Comparison of ENCODE assay signal across 1 cellular context in genomic region chr7:81478664-81479063, GRCh38.
TF ChIP-seq lines count a peak whose summit lies in the region.

No MANE protein-coding gene starts in this region.

TF ChIP-seq in HepG2, 621 proteins besides CTCF, POLR2A, EP300 and RAD21 (continued from another document):
- TF ChIP-seq NFAT5 (CRISPR knock-in tag; IDR thresholded peaks at IDR 0.05) (no peak), ZSCAN12 (CRISPR knock-in tag; IDR thresholded peaks at IDR 0.05) (no peak), ZBTB3 (CRISPR knock-in tag; IDR thresholded peaks at IDR 0.05; ENCODE audit: borderline replicate concordance, low read depth) (no peak), ZNF329 (CRISPR knock-in tag; IDR thresholded peaks at IDR 0.05; ENCODE audit: low read depth) (no peak), RXRA (CRISPR knock-in tag; IDR thresholded peaks at IDR 0.05) (no peak), CEBPZ (IDR thresholded peaks at IDR 0.05; ENCODE audit: low read length) (no peak), IKZF4 (CRISPR knock-in tag; IDR thresholded peaks at IDR 0.05; ENCODE audit: borderline replicate concordance, low read depth, not compliant biosample characterization) (no peak), FOXA3 (CRISPR knock-in tag; IDR thresholded peaks at IDR 0.05) (peak; percentile 70), ATM (IDR thresholded peaks at IDR 0.05; ENCODE audit: borderline replicate concordance) (no peak), EHMT2 (IDR thresholded peaks at IDR 0.05; ENCODE audit: borderline replicate concordance, low read depth, low read length) (no peak), FUBP1 (CRISPR knock-in tag; IDR thresholded peaks at IDR 0.05; ENCODE audit: borderline replicate concordance) (no peak), ZNF224 (CRISPR knock-in tag; IDR thresholded peaks at IDR 0.05) (no peak), ZNF292 (CRISPR knock-in tag; IDR thresholded peaks at IDR 0.05; ENCODE audit: borderline replicate concordance, low read depth) (0 out of 2 replicates have a peak, but pooled peaks have one; percentile 29), ZNF362 (CRISPR knock-in tag; IDR thresholded peaks at IDR 0.05; ENCODE audit: borderline replicate concordance) (no peak), STAT5B (CRISPR knock-in tag; IDR thresholded peaks at IDR 0.05) (no peak), ZNF788 (CRISPR knock-in tag; IDR thresholded peaks at IDR 0.05; ENCODE audit: borderline replicate concordance) (no peak), NONO (IDR thresholded peaks at IDR 0.05) (no peak), NONO (CRISPR knock-in tag; conservative IDR thresholded peaks at IDR 0.05) (no peak), MED13 (CRISPR knock-in tag; IDR thresholded peaks at IDR 0.05) (no peak), RCOR2 (CRISPR knock-in tag; IDR thresholded peaks at IDR 0.05) (no peak), ZNF577 (CRISPR knock-in tag; IDR thresholded peaks at IDR 0.05; ENCODE audit: borderline replicate concordance, low read depth) (no peak), FOXA1 (IDR thresholded peaks at IDR 0.05) (no peak), FOXA1 (CRISPR knock-in tag; IDR thresholded peaks at IDR 0.05) (peak; percentile 76), MBNL3 (CRISPR knock-in tag; conservative IDR thresholded peaks at IDR 0.05) (no peak), PTBP1 (IDR thresholded peaks at IDR 0.05; ENCODE audit: low read depth, low read length, poor library complexity, severe bottlenecking) (no peak), AKAP8 (CRISPR knock-in tag; IDR thresholded peaks at IDR 0.05) (no peak), PHF21A (CRISPR knock-in tag; IDR thresholded peaks at IDR 0.05) (no peak), ZNF576 (CRISPR knock-in tag; IDR thresholded peaks at IDR 0.05) (no peak), SRSF1 (optimal IDR thresholded peaks at IDR 0.05; ENCODE audit: low read depth, low read length) (no peak), NCOR1 (IDR thresholded peaks at IDR 0.05; ENCODE audit: borderline replicate concordance, low read length) (no peak), ZNF570 (CRISPR knock-in tag; IDR thresholded peaks at IDR 0.05; ENCODE audit: borderline replicate concordance) (no peak), NPAS2 (CRISPR knock-in tag; IDR thresholded peaks at IDR 0.05; ENCODE audit: borderline replicate concordance) (no peak), KLF16 (CRISPR knock-in tag; IDR thresholded peaks at IDR 0.05) (no peak)
- TF ChIP-seq, protein P1, sequence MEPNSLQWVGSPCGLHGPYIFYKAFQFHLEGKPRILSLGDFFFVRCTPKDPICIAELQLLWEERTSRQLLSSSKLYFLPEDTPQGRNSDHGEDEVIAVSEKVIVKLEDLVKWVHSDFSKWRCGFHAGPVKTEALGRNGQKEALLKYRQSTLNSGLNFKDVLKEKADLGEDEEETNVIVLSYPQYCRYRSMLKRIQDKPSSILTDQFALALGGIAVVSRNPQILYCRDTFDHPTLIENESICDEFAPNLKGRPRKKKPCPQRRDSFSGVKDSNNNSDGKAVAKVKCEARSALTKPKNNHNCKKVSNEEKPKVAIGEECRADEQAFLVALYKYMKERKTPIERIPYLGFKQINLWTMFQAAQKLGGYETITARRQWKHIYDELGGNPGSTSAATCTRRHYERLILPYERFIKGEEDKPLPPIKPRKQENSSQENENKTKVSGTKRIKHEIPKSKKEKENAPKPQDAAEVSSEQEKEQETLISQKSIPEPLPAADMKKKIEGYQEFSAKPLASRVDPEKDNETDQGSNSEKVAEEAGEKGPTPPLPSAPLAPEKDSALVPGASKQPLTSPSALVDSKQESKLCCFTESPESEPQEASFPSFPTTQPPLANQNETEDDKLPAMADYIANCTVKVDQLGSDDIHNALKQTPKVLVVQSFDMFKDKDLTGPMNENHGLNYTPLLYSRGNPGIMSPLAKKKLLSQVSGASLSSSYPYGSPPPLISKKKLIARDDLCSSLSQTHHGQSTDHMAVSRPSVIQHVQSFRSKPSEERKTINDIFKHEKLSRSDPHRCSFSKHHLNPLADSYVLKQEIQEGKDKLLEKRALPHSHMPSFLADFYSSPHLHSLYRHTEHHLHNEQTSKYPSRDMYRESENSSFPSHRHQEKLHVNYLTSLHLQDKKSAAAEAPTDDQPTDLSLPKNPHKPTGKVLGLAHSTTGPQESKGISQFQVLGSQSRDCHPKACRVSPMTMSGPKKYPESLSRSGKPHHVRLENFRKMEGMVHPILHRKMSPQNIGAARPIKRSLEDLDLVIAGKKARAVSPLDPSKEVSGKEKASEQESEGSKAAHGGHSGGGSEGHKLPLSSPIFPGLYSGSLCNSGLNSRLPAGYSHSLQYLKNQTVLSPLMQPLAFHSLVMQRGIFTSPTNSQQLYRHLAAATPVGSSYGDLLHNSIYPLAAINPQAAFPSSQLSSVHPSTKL (CRISPR knock-in tag; IDR thresholded peaks at IDR 0.05): 0 out of 2 replicates have a peak, but pooled peaks have one; percentile 16
- TF ChIP-seq, protein P2, sequence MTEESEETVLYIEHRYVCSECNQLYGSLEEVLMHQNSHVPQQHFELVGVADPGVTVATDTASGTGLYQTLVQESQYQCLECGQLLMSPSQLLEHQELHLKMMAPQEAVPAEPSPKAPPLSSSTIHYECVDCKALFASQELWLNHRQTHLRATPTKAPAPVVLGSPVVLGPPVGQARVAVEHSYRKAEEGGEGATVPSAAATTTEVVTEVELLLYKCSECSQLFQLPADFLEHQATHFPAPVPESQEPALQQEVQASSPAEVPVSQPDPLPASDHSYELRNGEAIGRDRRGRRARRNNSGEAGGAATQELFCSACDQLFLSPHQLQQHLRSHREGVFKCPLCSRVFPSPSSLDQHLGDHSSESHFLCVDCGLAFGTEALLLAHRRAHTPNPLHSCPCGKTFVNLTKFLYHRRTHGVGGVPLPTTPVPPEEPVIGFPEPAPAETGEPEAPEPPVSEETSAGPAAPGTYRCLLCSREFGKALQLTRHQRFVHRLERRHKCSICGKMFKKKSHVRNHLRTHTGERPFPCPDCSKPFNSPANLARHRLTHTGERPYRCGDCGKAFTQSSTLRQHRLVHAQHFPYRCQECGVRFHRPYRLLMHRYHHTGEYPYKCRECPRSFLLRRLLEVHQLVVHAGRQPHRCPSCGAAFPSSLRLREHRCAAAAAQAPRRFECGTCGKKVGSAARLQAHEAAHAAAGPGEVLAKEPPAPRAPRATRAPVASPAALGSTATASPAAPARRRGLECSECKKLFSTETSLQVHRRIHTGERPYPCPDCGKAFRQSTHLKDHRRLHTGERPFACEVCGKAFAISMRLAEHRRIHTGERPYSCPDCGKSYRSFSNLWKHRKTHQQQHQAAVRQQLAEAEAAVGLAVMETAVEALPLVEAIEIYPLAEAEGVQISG (CRISPR knock-in tag; IDR thresholded peaks at IDR 0.05): 0 out of 2 replicates have a peak, but pooled peaks have one; percentile 29
- TF ChIP-seq, protein P3, sequence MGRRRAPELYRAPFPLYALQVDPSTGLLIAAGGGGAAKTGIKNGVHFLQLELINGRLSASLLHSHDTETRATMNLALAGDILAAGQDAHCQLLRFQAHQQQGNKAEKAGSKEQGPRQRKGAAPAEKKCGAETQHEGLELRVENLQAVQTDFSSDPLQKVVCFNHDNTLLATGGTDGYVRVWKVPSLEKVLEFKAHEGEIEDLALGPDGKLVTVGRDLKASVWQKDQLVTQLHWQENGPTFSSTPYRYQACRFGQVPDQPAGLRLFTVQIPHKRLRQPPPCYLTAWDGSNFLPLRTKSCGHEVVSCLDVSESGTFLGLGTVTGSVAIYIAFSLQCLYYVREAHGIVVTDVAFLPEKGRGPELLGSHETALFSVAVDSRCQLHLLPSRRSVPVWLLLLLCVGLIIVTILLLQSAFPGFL (CRISPR knock-in tag; IDR thresholded peaks at IDR 0.05): no peak
- TF ChIP-seq, protein P4, sequence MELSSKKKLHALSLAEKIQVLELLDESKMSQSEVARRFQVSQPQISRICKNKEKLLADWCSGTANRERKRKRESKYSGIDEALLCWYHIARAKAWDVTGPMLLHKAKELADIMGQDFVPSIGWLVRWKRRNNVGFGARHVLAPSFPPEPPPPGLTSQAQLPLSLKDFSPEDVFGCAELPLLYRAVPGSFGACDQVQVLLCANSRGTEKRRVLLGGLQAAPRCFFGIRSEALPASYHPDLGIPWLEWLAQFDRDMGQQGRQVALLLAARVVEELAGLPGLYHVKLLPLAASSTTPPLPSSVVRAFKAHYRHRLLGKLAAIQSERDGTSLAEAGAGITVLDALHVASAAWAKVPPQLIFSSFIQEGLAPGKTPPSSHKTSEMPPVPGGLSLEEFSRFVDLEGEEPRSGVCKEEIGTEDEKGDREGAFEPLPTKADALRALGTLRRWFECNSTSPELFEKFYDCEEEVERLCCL (CRISPR knock-in tag; IDR thresholded peaks at IDR 0.05; ENCODE audit: borderline replicate concordance): no peak
TF ChIP-seq in HepG2: peak in this region for 21.
